Comparison of ENCODE assay signal across 8 cellular contexts in genomic region chr14:77800814-77801213, GRCh38. TPM values are rescaled to one million over a fixed set of nuclear protein-coding genes. Genes with fewer than 3 reads are reported as not detected.
DNase-seq lines count a peak whose midpoint lies in the region; ATAC-seq and TF ChIP-seq lines count a peak whose summit lies in the region.

No MANE protein-coding gene starts in this region.

- no peak overlapping the region for H3K27ac ChIP-seq in H9 (ENCODE audit: insufficient read length, low read depth, low read length)
- no peak overlapping the region for H3K27ac ChIP-seq in WERI-Rb-1
- peak overlapping the region in 1 of 2 donors; percentile 70 for H3K27ac ChIP-seq in uterus

- H2BK20ac ChIP-seq in H9 (ENCODE audit: low read depth, low read length, poor library complexity, severe bottlenecking): no peak overlapping the region

- H4K8ac ChIP-seq in H9 (replicated peaks; ENCODE audit: insufficient read length, low read depth, low read length): no peak overlapping the region

- in situ Hi-C loops in GM13976 (cut with MboI; ENCODE audit: low sequenced_read_pairs, unreplicated experiment): loop anchor here (25.0 kb wide), 1 partner anchor 339 kb away; the partner anchor contains the start of genes AHSA1 and VIPAS39

- no peak overlapping the region for H2AFZ ChIP-seq in H9 (ENCODE audit: low read length)

- H3K4ac ChIP-seq in H9 (ENCODE audit: low read depth, low read length): no peak overlapping the region

- H2BK15ac ChIP-seq in H9 (ENCODE audit: low read depth, low read length): no peak overlapping the region

- no peak for ATAC-seq in GM21576 (IDR thresholded peaks at IDR 0.05; ENCODE audit: unreplicated experiment)

- H3K4me1 Mint-ChIP-seq in H9: peaks cover 15 to 20% of the 10 kb centered on the region in 2 experiments

- H2BK120ac ChIP-seq in H9 (ENCODE audit: low read depth, low read length, poor library complexity, severe bottlenecking): no peak overlapping the region

- no peaks in the 10 kb centered on the region for H3K79me2 ChIP-seq in H9 (ENCODE audit: insufficient read depth, low read length)

- H3T11ph ChIP-seq in H9 (ENCODE audit: low read length): no peak overlapping the region

- intact Hi-C loops in uterus (cut with DNase I; ENCODE audit: low total_unique reads): no loop called here

- H3K27me3 ChIP-seq in H9 (ENCODE audit: insufficient read depth, low read length) (no peaks in the 10 kb centered on the region), WERI-Rb-1 (ENCODE audit: insufficient read depth, low read depth, severe bottlenecking) (no peaks in the 10 kb centered on the region), skeletal muscle satellite cell (ENCODE audit: control insufficient read depth, insufficient read depth, low read length) (no peaks in the 10 kb centered on the region), uterus (no peaks in the 10 kb centered on the region)

- no peak overlapping the region for H4K91ac ChIP-seq in H9 (ENCODE audit: insufficient read length, low read depth, low read length)

- no peak overlapping the region for H3K18ac ChIP-seq in H9 (ENCODE audit: insufficient read length, low read depth, low read length)

- no peak overlapping the region for H2AK5ac ChIP-seq in H9 (ENCODE audit: insufficient read length, low read length)

- H3K23ac ChIP-seq in H9 (ENCODE audit: insufficient read length, low read depth, low read length): no peak overlapping the region

- peak overlapping the region; percentile 81 to 85 for H3K4me3 Mint-ChIP-seq in H9

- H3K4me2 ChIP-seq in H9 (ENCODE audit: insufficient read depth, insufficient read length, low read length) (peak overlapping the region; percentile 81), skeletal muscle satellite cell (ENCODE audit: low read length) (peak overlapping the region; percentile 85)

- peak overlapping the region; percentile 36 for H3K9ac ChIP-seq in H9 (ENCODE audit: extremely low read depth, insufficient read length, low read length)
- peak overlapping the region; percentile 84 for H3K9ac ChIP-seq in skeletal muscle satellite cell (ENCODE audit: low read depth, low read length)

- no peak overlapping the region for H3K56ac ChIP-seq in H9 (ENCODE audit: insufficient read length, low read depth, low read length)

- H3K9me3 Mint-ChIP-seq in H9: no peaks in the 10 kb centered on the region

- no peaks in the 10 kb centered on the region for H3K27me3 Mint-ChIP-seq in H9 (ENCODE audit: low read depth)

- no peaks in the 10 kb centered on the region for H3K79me1 ChIP-seq in H9 (ENCODE audit: insufficient read depth, low read depth, low read length, poor library complexity, severe bottlenecking)

- DNase-seq in H9: no peak
- no peak for DNase-seq in WERI-Rb-1
- DNase-seq in fibroblast of villous mesenchyme (ENCODE audit: low read depth): no peak
- no peak for DNase-seq in NCI-H2227 treated with DMSO at 0.1 percent for 48 hours (lab: John Stamatoyannopoulos, UW)
- no peak for DNase-seq in uterus
- DNase-seq in GM13976 (ENCODE audit: low spot score): no peak

- H4K20me1 ChIP-seq in H9 (ENCODE audit: control insufficient read depth, insufficient read depth, insufficient read length): no peaks in the 10 kb centered on the region

- TF ChIP-seq CTCF in H9 (conservative IDR thresholded peaks at IDR 0.05): no peak
- TF ChIP-seq CTCF in WERI-Rb-1 (IDR thresholded peaks at IDR 0.05; ENCODE audit: low read depth, low read length): no peak
- TF ChIP-seq CTCF in fibroblast of villous mesenchyme (IDR thresholded peaks at IDR 0.05; ENCODE audit: insufficient read depth, low read depth, low read length): no peak
- no peak for TF ChIP-seq CTCF in uterus (IDR thresholded peaks at IDR 0.05)
- no peak for TF ChIP-seq CTCF in GM13976 (IDR thresholded peaks at IDR 0.05; ENCODE audit: borderline replicate concordance, control extremely low read depth, extremely low read depth, insufficient read depth, missing control alignments)

- no CpG with 5 or more reads among the region's 1 CpG for WGBS in H9 (ENCODE audit: extremely low coverage, insufficient read length, low lambda C conversion rate)

- no peak overlapping the region for H3K14ac ChIP-seq in H9 (ENCODE audit: insufficient read depth, low read length)

- no peak overlapping the region for H3K27ac Mint-ChIP-seq in H9

- no peak overlapping the region for H2BK12ac ChIP-seq in H9 (ENCODE audit: insufficient read length, low read depth, low read length)

- no peak for TF ChIP-seq POLR2A in uterus (IDR thresholded peaks at IDR 0.05)

- no peaks in the 10 kb centered on the region for H3K36me3 Mint-ChIP-seq in H9 (ENCODE audit: insufficient read depth in 1 of 3, low read depth in 3 of 3)

- H3K4me3 ChIP-seq in WERI-Rb-1 (ENCODE audit: low read depth, low read length) (peak overlapping the region; percentile 55), fibroblast of villous mesenchyme (ENCODE audit: low read depth, low read length) (peak overlapping the region; percentile 71), skeletal muscle satellite cell (ENCODE audit: low read length) (peak overlapping the region; percentile 86), uterus (peak overlapping the region in 1 of 2 donors; percentile 81)

- H3K36me3 ChIP-seq in WERI-Rb-1 (no peaks in the 10 kb centered on the region), skeletal muscle satellite cell (ENCODE audit: insufficient read depth, low read length) (no peaks in the 10 kb centered on the region), uterus (no peaks in the 10 kb centered on the region)

- no peaks in the 10 kb centered on the region for H3K9me3 ChIP-seq in H9 (ENCODE audit: control insufficient read depth, low read depth, low read length)
- no peaks in the 10 kb centered on the region for H3K9me3 ChIP-seq in WERI-Rb-1 (ENCODE audit: severe bottlenecking)
- no peaks in the 10 kb centered on the region for H3K9me3 ChIP-seq in skeletal muscle satellite cell (replicated peaks; ENCODE audit: low read length)
- H3K9me3 ChIP-seq in uterus: no peaks in the 10 kb centered on the region

- no peaks in the 10 kb centered on the region for H3K4me1 ChIP-seq in H9 (ENCODE audit: insufficient read depth, low read length)
- H3K4me1 ChIP-seq in skeletal muscle satellite cell (ENCODE audit: control insufficient read depth, insufficient read depth, low read length): no peaks in the 10 kb centered on the region
- no peaks in the 10 kb centered on the region for H3K4me1 ChIP-seq in uterus

- no peak overlapping the region for H4K5ac ChIP-seq in H9 (ENCODE audit: insufficient read length, low read depth, low read length)

- H3K23me2 ChIP-seq in H9 (ENCODE audit: insufficient read length, low read depth, low read length, poor library complexity, severe bottlenecking): peaks cover 4% of the 10 kb centered on the region

- no peak overlapping the region for H2BK5ac ChIP-seq in H9 (ENCODE audit: insufficient read length, low read length)

RNA-seq across cellular contexts. Expression of gene ADCK1, which starts 0.9 kb away (rescaled TPM):
- total RNA-seq in H9 (2021) (11.8 and 12.2 TPM in 2 replicates), fibroblast of villous mesenchyme (6.5 and 10.3 TPM in 2 replicates), uterus (1 to 10 TPM in 3 of 4 donors, not detected in 1; 5.4 to 7.1 (median 5.6) TPM)
- total RNA-seq in skeletal muscle satellite cell (2012; rRNA removed): 3.1 and 3.3 TPM in 2 replicates

RNA-seq across cellular contexts. Expression of gene SNW1, which starts 39.9 kb away (rescaled TPM):
- total RNA-seq in H9 (2021) (97.2 and 103 TPM in 2 replicates), fibroblast of villous mesenchyme (56.6 and 58.9 TPM in 2 replicates), uterus (10 to 100 TPM; 22.0 to 75.5 (median 66.9) TPM)
- 34.7 and 49.9 TPM in 2 replicates for total RNA-seq in skeletal muscle satellite cell (2012; rRNA removed)
